In genomic region chr11:19323502-19323901, GRCh38 we compare ENCODE assay signal across 17 cellular contexts.
A peak's percentile ranks its signal among the peaks of the same experiment; 100 is the strongest.
DNase-seq lines count a peak whose midpoint lies in the region; ATAC-seq, FAIRE-seq and TF ChIP-seq lines count a peak whose summit lies in the region.
"Had no signal": no experiment of that assay in that cellular context is flagged by ENCODE, and none has a peak within 500 bp of the region (broad histone marks: within the 10 kb centered on the region; RNA-seq: fewer than 3 reads in every experiment).

No MANE protein-coding gene starts in this region.

- RAD21 ChIA-PET in GM12878 (lab: Charles Lee; ENCODE audit: unreplicated experiment), result interaction anchor here (0.9 to 4.8 kb wide), 5 partner anchors 64 to 240 kb away, joined by 3 to 21 read pairs (median 4); no protein-coding TSS in a partner anchor

- no peaks in the 10 kb centered on the region; the same call in 1 of the 3 replicates for H3K9me3 ChIP-seq in GM12878 (replicated peaks; ENCODE audit: control insufficient read depth, insufficient read depth, low read length)
- H3K9me3 ChIP-seq: BE2C had no signal

- intact Hi-C loops in GM12878 (cut with micrococcal nuclease; ENCODE audit: unreplicated experiment), result loop anchor here (1.0 kb wide), 1 partner anchor 230 kb away; no protein-coding TSS in a partner anchor

- H3K36me3 ChIP-seq in KMS-11 (ENCODE audit: insufficient read depth) (no peaks in the 10 kb centered on the region), GM12878 (ENCODE audit: control insufficient read depth in 2 of 2, insufficient read depth in 2 of 2, low read length in 1 of 2) (no peaks in the 10 kb centered on the region), mesendoderm (ENCODE audit: control insufficient read depth, insufficient read depth, low read length) (no peaks in the 10 kb centered on the region)
- H3K36me3 ChIP-seq: BE2C, upper lobe of left lung, WERI-Rb-1 had no signal

- peak; percentile 65 for FAIRE-seq in GM12878 (lab: Jason Lieb, UNC)

- POLR2A ChIA-PET in GM12878 (lab: Charles Lee), result no interaction called here

- H4K5ac ChIP-seq in mesendoderm (ENCODE audit: low read length), result no peak overlapping the region

- H3K4me3 ChIP-seq in KMS-11 (IDR thresholded peaks at IDR 0.05; ENCODE audit: insufficient read depth, low read depth, low read length) (no peak overlapping the region), GM12878 (no peak overlapping the region), mesendoderm (ENCODE audit: low read length) (no peak overlapping the region)
- H3K4me3 ChIP-seq: SK-N-MC, upper lobe of left lung had no signal

- H3K4me1 ChIP-seq in KMS-11 (ENCODE audit: low read depth, poor library complexity, severe bottlenecking), result peaks cover 24% of the 10 kb centered on the region
- peaks cover 19% of the 10 kb centered on the region for H3K4me1 ChIP-seq in GM12878 (ENCODE audit: control insufficient read depth, insufficient read depth, low read length)
- no peaks in the 10 kb centered on the region for H3K4me1 ChIP-seq in foreskin keratinocyte
- H3K4me1 ChIP-seq in mesendoderm (ENCODE audit: control insufficient read depth, low read depth, low read length), result no peaks in the 10 kb centered on the region
- H3K4me1 ChIP-seq: BE2C, upper lobe of left lung had no signal

- no peak overlapping the region for H2AK5ac ChIP-seq in mesendoderm (ENCODE audit: low read length)

- no peak overlapping the region for H3K23ac ChIP-seq in mesendoderm (ENCODE audit: low read length)

- no peak overlapping the region for H3K18ac ChIP-seq in mesendoderm (ENCODE audit: low read length)

- H2BK120ac ChIP-seq in mesendoderm (ENCODE audit: low read depth, low read length), result no peak overlapping the region

- no peak for TF ChIP-seq POLR2A in GM12878 (IDR thresholded peaks at IDR 0.05; ENCODE audit: low read depth, low read length)

- no peak overlapping the region for H2AFZ ChIP-seq in KMS-11 (ENCODE audit: low read depth)
- no peak overlapping the region for H2AFZ ChIP-seq in GM12878 (ENCODE audit: control insufficient read depth, low read depth, low read length)

- ATAC-seq in GM12878 (no peak), foreskin keratinocyte (no peak), GM19324 (IDR thresholded peaks at IDR 0.05; ENCODE audit: low FRiP score, unreplicated experiment) (no peak)

- no peak overlapping the region for H3K9ac ChIP-seq in KMS-11
- H3K9ac ChIP-seq in GM12878 (ENCODE audit: control insufficient read depth, insufficient read depth, low read length), result no peak overlapping the region
- no peak overlapping the region for H3K9ac ChIP-seq in mesendoderm (ENCODE audit: low read length)

- DNase-seq in GM12878 (ENCODE audit: low read depth, low spot score) (no peak), foreskin keratinocyte (no peak), NCI-H2171 treated with DMSO at 0.1 percent for 48 hours (lab: John Stamatoyannopoulos, UW) (no peak), mesendoderm (no peak)
- no peak for DNase-seq in NK-92 treated with Interleukin-12 subunit alpha and Interleukin-12 subunit beta, amount 100 ng/mL, for 24 hours (lab: John Stamatoyannopoulos, UW)
- DNase-seq: activated effector memory CD4-positive, alpha-beta T cell treated with Interleukin-2 at 50 U/mL for 16 hours; BE2C; DMS153; effector CD4-positive, alpha-beta T cell; NCI-H345; OCI-M1; upper lobe of left lung; WERI-Rb-1 had no signal

- H3K79me2 ChIP-seq in KMS-11 (ENCODE audit: insufficient read depth, low read depth) (no peaks in the 10 kb centered on the region), GM12878 (ENCODE audit: control insufficient read depth, insufficient read depth, low read length) (no peaks in the 10 kb centered on the region), mesendoderm (ENCODE audit: control insufficient read depth, insufficient read depth, low read length) (no peaks in the 10 kb centered on the region)

- TF ChIP-seq CTCF in C4-2B (conservative IDR thresholded peaks at IDR 0.05), result peak; percentile 30
- TF ChIP-seq CTCF in KMS-11 (conservative IDR thresholded peaks at IDR 0.05; ENCODE audit: low read depth, low read length), result peak; percentile 47
- peak; percentile 22 to 42 (median 37); a peak in 5 of 6 replicates for TF ChIP-seq CTCF in GM12878 (IDR thresholded peaks at IDR 0.05 in 2 of 3, conservative IDR thresholded peaks at IDR 0.05 in 1 of 3; ENCODE audit: control insufficient read depth in 2 of 3, extremely low read depth in 1 of 3, insufficient read depth in 1 of 3, low read depth in 3 of 3, low read length in 3 of 3)
- peak; percentile 62 for TF ChIP-seq CTCF in foreskin keratinocyte (conservative IDR thresholded peaks at IDR 0.05)

- no TSS peak for BruUV-seq in GM12878 (replicated peaks; lab: Mats Ljungman, UMichigan)

- H2BK5ac ChIP-seq in mesendoderm (ENCODE audit: low read length), result no peak overlapping the region

- H2BK15ac ChIP-seq in mesendoderm (replicated peaks; ENCODE audit: low read depth), result no peak overlapping the region

- H4K20me1 ChIP-seq in KMS-11 (ENCODE audit: insufficient read depth), result no peaks in the 10 kb centered on the region
- H4K20me1 ChIP-seq in GM12878 (ENCODE audit: control insufficient read depth, insufficient read depth), result no peaks in the 10 kb centered on the region

- no peak overlapping the region for H3K4me2 ChIP-seq in KMS-11
- H3K4me2 ChIP-seq in GM12878 (ENCODE audit: control insufficient read depth, insufficient read depth), result no peak overlapping the region
- no peak overlapping the region for H3K4me2 ChIP-seq in mesendoderm (ENCODE audit: low read length)

- H3K27me3 ChIP-seq in KMS-11 (ENCODE audit: insufficient read depth, low read depth) (no peaks in the 10 kb centered on the region), GM12878 (replicated peaks in 1 of 2; ENCODE audit: control insufficient read depth in 2 of 2, insufficient read depth in 2 of 2, low read length in 1 of 2) (no peaks in the 10 kb centered on the region), foreskin keratinocyte (peaks cover 60% of the 10 kb centered on the region), mesendoderm (ENCODE audit: insufficient read depth, low read length, poor library complexity) (no peaks in the 10 kb centered on the region)
- H3K27me3 ChIP-seq: BE2C, upper lobe of left lung had no signal

- no peak for TF ChIP-seq EP300 in GM12878 (IDR thresholded peaks at IDR 0.05; ENCODE audit: borderline replicate concordance in 1 of 2, control insufficient read depth in 1 of 2, low read depth in 2 of 2, low read length in 2 of 2)

- no peak overlapping the region for H3K4ac ChIP-seq in mesendoderm (ENCODE audit: low read depth, low read length)

- peak; percentile 58 for TF ChIP-seq RAD21 in GM12878 (IDR thresholded peaks at IDR 0.05; ENCODE audit: insufficient read depth, low read depth, low read length)

- in situ Hi-C loops in GM12878 (cut with MboI), result loop anchor here (25.0 kb wide), 1 partner anchor 414 kb away; no protein-coding TSS in a partner anchor

- no peak overlapping the region for H3K27ac ChIP-seq in C4-2B
- H3K27ac ChIP-seq in KMS-11, result no peak overlapping the region
- H3K27ac ChIP-seq in GM12878 (ENCODE audit: control insufficient read depth, insufficient read depth), result no peak overlapping the region
- H3K27ac ChIP-seq in foreskin keratinocyte, result no peak overlapping the region
- no peak overlapping the region for H3K27ac ChIP-seq in mesendoderm (ENCODE audit: low read depth, low read length)
- H3K27ac ChIP-seq: SK-N-MC, upper lobe of left lung, WERI-Rb-1 had no signal

- CTCF ChIA-PET in GM12878 (lab: Yijun Ruan, JAX), result interaction anchor here (0.5 to 5.4 kb wide), 10 partner anchors 9 to 250 kb away, joined by 3 to 70 read pairs (median 4); no protein-coding TSS in a partner anchor

- no peak overlapping the region for H3K56ac ChIP-seq in mesendoderm (ENCODE audit: low read length)

- no peak overlapping the region for H4K8ac ChIP-seq in mesendoderm (ENCODE audit: low read depth, low read length)

- SMC1A ChIA-PET in GM12878 (lab: Charles Lee; ENCODE audit: uncharacterized antibody, unreplicated experiment), result interaction anchor here (0.7 to 3.0 kb wide), 8 partner anchors 11 to 252 kb away, joined by 3 to 22 read pairs (median 4); no protein-coding TSS in a partner anchor

- no peaks in the 10 kb centered on the region for H3K79me1 ChIP-seq in mesendoderm (ENCODE audit: low read length)

TF ChIP-seq in GM12878, 131 proteins besides CTCF, POLR2A, EP300 and RAD21 (continues in another document):
- peak; percentile 53; the same call in 1 of the 2 replicates for TF ChIP-seq SMC3 (IDR thresholded peaks at IDR 0.05; ENCODE audit: borderline replicate concordance, low read length)
- TF ChIP-seq USF1 (IDR thresholded peaks at IDR 0.05; ENCODE audit: borderline replicate concordance, extremely low read length, insufficient read depth, low read depth, low read length), result no peak
- TF ChIP-seq BCLAF1 (IDR thresholded peaks at IDR 0.05), result no peak
